8 cellular contexts compared by ENCODE assay signal in genomic region chr3:24521306-24522154, GRCh38. TPM values are rescaled to one million over a fixed set of nuclear protein-coding genes. Genes with fewer than 3 reads are reported as not detected.
A peak's percentile ranks its signal among the peaks of the same experiment; 100 is the strongest.
DNase-seq lines count a peak whose midpoint lies in the region; ATAC-seq and TF ChIP-seq lines count a peak whose summit lies in the region.

No MANE protein-coding gene starts in this region.

- H2BK12ac ChIP-seq in mesenchymal stem cell (ENCODE audit: low read length in 2 of 2), result peak overlapping the region in 1 of 2 experiments; percentile 89

- H3K4me1 ChIP-seq in mesenchymal stem cell (ENCODE audit: control insufficient read depth, insufficient read depth, low read depth, low read length) (peaks cover 10% of the 10 kb centered on the region), thyroid gland (peaks cover 0 to 4% of the 10 kb centered on the region in 2 donors)

- H3K9me3 ChIP-seq in mesenchymal stem cell (ENCODE audit: control insufficient read depth, low read length) (no peaks in the 10 kb centered on the region), thyroid gland (no peaks in the 10 kb centered on the region)

- no peaks in the 10 kb centered on the region for H3K36me3 ChIP-seq in mesenchymal stem cell (ENCODE audit: control insufficient read depth in 1 of 2, insufficient read depth in 2 of 2, low read depth in 1 of 2, low read length in 2 of 2)
- H3K36me3 ChIP-seq in thyroid gland, result no peaks in the 10 kb centered on the region

- H3K4me1 Mint-ChIP-seq in activated T-helper 17 cell treated with anti-CD3 and anti-CD28 coated beads, Interleukin-2, amount 50 U/mL, for 72 hours, result peaks cover 4% of the 10 kb centered on the region

- TF ChIP-seq CTCF in thyroid gland (IDR thresholded peaks at IDR 0.05), result no peak

- peaks cover 0 to 5% of the 10 kb centered on the region in 2 experiments for H3K27me3 ChIP-seq in mesenchymal stem cell (ENCODE audit: control insufficient read depth in 1 of 2, insufficient read depth in 1 of 2, low read length in 2 of 2)
- no peaks in the 10 kb centered on the region for H3K27me3 ChIP-seq in thyroid gland

- peaks cover 42% of the 10 kb centered on the region for H3K27me3 Mint-ChIP-seq in activated T-helper 17 cell treated with anti-CD3 and anti-CD28 coated beads, Interleukin-2, amount 50 U/mL, for 72 hours

- under 1% methylated on average over 86 of the region's 86 CpGs for WGBS in mesenchymal stem cell
- WGBS in thyroid gland, 2 donors, result 0 to 1% methylated on average over 20 to 32 of the region's 86 CpGs

- H4K91ac ChIP-seq in mesenchymal stem cell (ENCODE audit: low read length), result peak overlapping the region; percentile 81

- peak overlapping the region; percentile 95 for H2BK15ac ChIP-seq in mesenchymal stem cell (ENCODE audit: low read depth, poor library complexity, severe bottlenecking)

- no peaks in the 10 kb centered on the region for H3K9me3 Mint-ChIP-seq in activated T-helper 17 cell treated with anti-CD3 and anti-CD28 coated beads, Interleukin-2, amount 50 U/mL, for 72 hours

- peak in 1 of 2 donors; percentile 41 for TF ChIP-seq POLR2A in thyroid gland (IDR thresholded peaks at IDR 0.05)
- TF ChIP-seq POLR2A in GM18505 (IDR thresholded peaks at IDR 0.05; ENCODE audit: borderline replicate concordance, extremely low read depth, insufficient read depth, insufficient read length), result no peak

- no peaks in the 10 kb centered on the region for H3K79me1 ChIP-seq in mesenchymal stem cell (replicated peaks; ENCODE audit: low read length, poor library complexity, severe bottlenecking)

- ATAC-seq in GM19372 (IDR thresholded peaks at IDR 0.05; ENCODE audit: low read depth, unreplicated experiment) (peak; percentile 58), GM18505 (IDR thresholded peaks at IDR 0.05; ENCODE audit: unreplicated experiment) (no peak)
- no peak for ATAC-seq in activated T-helper 17 cell treated with anti-CD3 and anti-CD28 coated beads, Interleukin-2, amount 50 U/mL, for 72 hours (replicated peaks)

- DNase-seq in NCI-H748 treated with DMSO at 0.1 percent for 48 hours (lab: John Stamatoyannopoulos, UW), result peak; percentile 18
- no peak for DNase-seq in epithelial cell of prostate (ENCODE audit: low read depth, low spot score)
- peak; percentile 62 for DNase-seq in mesenchymal stem cell
- DNase-seq in thyroid gland, result peak; percentile 67 to 76
- no peak for DNase-seq in NCI-H1436 treated with DMSO at 0.1 percent for 48 hours (lab: John Stamatoyannopoulos, UW)

- H3K4me3 Mint-ChIP-seq in activated T-helper 17 cell treated with anti-CD3 and anti-CD28 coated beads, Interleukin-2, amount 50 U/mL, for 72 hours, result no peak overlapping the region

- peak overlapping the region; percentile 96 for H3K4me2 ChIP-seq in mesenchymal stem cell (ENCODE audit: low read length, poor library complexity, severe bottlenecking)

- H3K4ac ChIP-seq in mesenchymal stem cell (ENCODE audit: low read depth in 1 of 2, low read length in 2 of 2), result peak overlapping the region; percentile 85

- peak overlapping the region; percentile 28 for H3K27ac ChIP-seq in epithelial cell of prostate
- no peak overlapping the region for H3K27ac ChIP-seq in mesenchymal stem cell (ENCODE audit: low read length, poor library complexity, severe bottlenecking)
- peak overlapping the region; percentile 80 to 92 (median 83) for H3K27ac ChIP-seq in thyroid gland

- H2BK5ac ChIP-seq in mesenchymal stem cell (ENCODE audit: low read depth, low read length, poor library complexity, severe bottlenecking), result no peak overlapping the region

- peak overlapping the region; percentile 100 for H2BK120ac ChIP-seq in mesenchymal stem cell (ENCODE audit: low read depth, low read length)

- H3K18ac ChIP-seq in mesenchymal stem cell (ENCODE audit: low read depth in 1 of 2, low read length in 2 of 2), result peak overlapping the region; percentile 79 to 98

- peak overlapping the region in 1 of 2 experiments; percentile 1 for H3K14ac ChIP-seq in mesenchymal stem cell (ENCODE audit: low read length in 2 of 2)

- intact Hi-C loops in thyroid gland (cut with DNase I), result no loop called here

- H3K36me3 Mint-ChIP-seq in activated T-helper 17 cell treated with anti-CD3 and anti-CD28 coated beads, Interleukin-2, amount 50 U/mL, for 72 hours (ENCODE audit: low read depth), result no peaks in the 10 kb centered on the region

- H3K27ac Mint-ChIP-seq in activated T-helper 17 cell treated with anti-CD3 and anti-CD28 coated beads, Interleukin-2, amount 50 U/mL, for 72 hours, result no peak overlapping the region

- H2AFZ ChIP-seq in mesenchymal stem cell (ENCODE audit: low read depth, low read length), result peak overlapping the region; percentile 78

- H3K4me3 ChIP-seq in mesenchymal stem cell (ENCODE audit: insufficient read depth in 1 of 2, low read depth in 1 of 2, low read length in 2 of 2) (peak overlapping the region; percentile 64 to 79), thyroid gland (replicated peaks in 1 of 3) (peak overlapping the region in 2 of 3 donors; percentile 62 to 77)

- H2AK5ac ChIP-seq in mesenchymal stem cell (ENCODE audit: low read length, severe bottlenecking), result no peak overlapping the region

- H3K9ac ChIP-seq in mesenchymal stem cell (ENCODE audit: low read length), result peak overlapping the region; percentile 86

- H4K8ac ChIP-seq in mesenchymal stem cell (ENCODE audit: low read length), result peak overlapping the region; percentile 93

- no peak overlapping the region for H3K23ac ChIP-seq in mesenchymal stem cell (ENCODE audit: low read length in 2 of 2)

RNA-seq across cellular contexts. Expression of gene THRB, which starts 26.9 kb away (rescaled TPM):
- 5.1 TPM for polyA plus RNA-seq in mesenchymal stem cell (2013, experiment 1 of 2)
- 4.9 TPM for polyA plus RNA-seq in mesenchymal stem cell (2013, experiment 2 of 2)
- 10 to 100 TPM; 11.1 to 33.2 (median 13.4) TPM for total RNA-seq in thyroid gland
- total RNA-seq in activated T-helper 17 cell treated with anti-CD3 and anti-CD28 coated beads, Interleukin-2, amount 50 U/mL, for 72 hours, result not detected

Comparison
In these comparisons a context has a peak if more than half of its experiments do, and no peak if none do; other contexts are left out.
1. DNase-seq: peak in NCI-H748 treated with DMSO at 0.1 percent for 48 hours (single experiment), mesenchymal stem cell (single experiment) and thyroid gland (2 of 2); none in epithelial cell of prostate (single experiment) and NCI-H1436 treated with DMSO at 0.1 percent for 48 hours (single experiment).
2. RNA of gene THRB, which starts 26.9 kb away (total RNA-seq): 11.1 to 33.2 TPM in thyroid gland; not detected in activated T-helper 17 cell treated with anti-CD3 and anti-CD28 coated beads, Interleukin-2, amount 50 U/mL, for 72 hours; every median in the first group is over 10 times any median in the second.